ENCODE assay signal across 23 cellular contexts in genomic region chr3:14194865-14195264, GRCh38. TPM values are rescaled to one million over a fixed set of nuclear protein-coding genes. Genes with fewer than 3 reads are reported as not detected.
DNase-seq lines count a peak whose midpoint lies in the region; ATAC-seq, FAIRE-seq and TF ChIP-seq lines count a peak whose summit lies in the region.
"Had no signal": no experiment of that assay in that cellular context is flagged by ENCODE, and none has a peak within 500 bp of the region (broad histone marks: within the 10 kb centered on the region; RNA-seq: fewer than 3 reads in every experiment).

No MANE protein-coding gene starts in this region.

- RAD21 ChIA-PET in GM12878 (lab: Charles Lee; ENCODE audit: unreplicated experiment), result no interaction called here

- 90% methylated on average over 4 of the region's 4 CpGs for WGBS in GM12878 (ENCODE audit: insufficient coverage, insufficient replicate concordance, low lambda C conversion rate, missing lambda C conversion rate)
- WGBS in esophagus muscularis mucosa, result 98% methylated on average over 4 of the region's 4 CpGs

- ATAC-seq in GM12878 (no peak), memory B cell (ENCODE audit: low read depth) (peak; percentile 67), HG03139 (IDR thresholded peaks at IDR 0.05; ENCODE audit: unreplicated experiment) (no peak)
- ATAC-seq: CD8-positive, alpha-beta T cell had no signal

- H3K36me3 Mint-ChIP-seq in activated naive CD4-positive, alpha-beta T cell treated with anti-CD3 and anti-CD28 coated beads, Interleukin-2, amount 50 U/mL, for 24 hours, result peaks cover 18% of the 10 kb centered on the region
- peaks cover 38% of the 10 kb centered on the region for H3K36me3 Mint-ChIP-seq in activated naive CD4-positive, alpha-beta T cell treated with anti-CD3 and anti-CD28 coated beads, Interleukin-2, amount 10 ng/mL, durations not matched to agents 7 days and 5 days
- peaks cover 33% of the 10 kb centered on the region for H3K36me3 Mint-ChIP-seq in memory B cell

- TF ChIP-seq CTCF in GM12878 (IDR thresholded peaks at IDR 0.05 in 2 of 3, conservative IDR thresholded peaks at IDR 0.05 in 1 of 3; ENCODE audit: control insufficient read depth in 2 of 3, extremely low read depth in 1 of 3, insufficient read depth in 1 of 3, low read depth in 3 of 3, low read length in 3 of 3) (no peak), esophagus muscularis mucosa (IDR thresholded peaks at IDR 0.05) (no peak)

- intact Hi-C loops in GM12878 (cut with micrococcal nuclease; ENCODE audit: unreplicated experiment) (no loop called here), esophagus muscularis mucosa (cut with DNase I) (no loop called here)

- H3K4me2 ChIP-seq in GM12878 (ENCODE audit: control insufficient read depth, insufficient read depth), result no peak overlapping the region
- H3K4me2 ChIP-seq: BLaER1 had no signal

- TF ChIP-seq POLR2A in GM12878 (IDR thresholded peaks at IDR 0.05; ENCODE audit: low read depth, low read length), result no peak
- no peak for TF ChIP-seq POLR2A in esophagus muscularis mucosa (IDR thresholded peaks at IDR 0.05; ENCODE audit: low read depth)

- H3K27me3 ChIP-seq in GM12878 (replicated peaks in 1 of 2; ENCODE audit: control insufficient read depth in 2 of 2, insufficient read depth in 2 of 2, low read length in 1 of 2) (no peaks in the 10 kb centered on the region), esophagus muscularis mucosa (no peaks in the 10 kb centered on the region)
- H3K27me3 ChIP-seq: BLaER1 had no signal

- H3K36me3 ChIP-seq in GM12878 (ENCODE audit: control insufficient read depth in 2 of 2, insufficient read depth in 2 of 2, low read length in 1 of 2), result peaks cover 3 to 7% of the 10 kb centered on the region in 2 experiments; a peak in 2 of 4 replicates
- H3K36me3 ChIP-seq in esophagus muscularis mucosa, result peaks cover 8 to 44% (median 21%) of the 10 kb centered on the region in 4 donors

- H3K27me3 Mint-ChIP-seq in activated naive CD4-positive, alpha-beta T cell treated with anti-CD3 and anti-CD28 coated beads, Interleukin-2, amount 50 U/mL, for 24 hours, result no peaks in the 10 kb centered on the region
- no peaks in the 10 kb centered on the region for H3K27me3 Mint-ChIP-seq in activated naive CD4-positive, alpha-beta T cell treated with anti-CD3 and anti-CD28 coated beads, Interleukin-2, amount 10 ng/mL, durations not matched to agents 7 days and 5 days
- H3K27me3 Mint-ChIP-seq in memory B cell, result no peaks in the 10 kb centered on the region
- H3K27me3 Mint-ChIP-seq: B cell; CD4-positive, CD25-positive, alpha-beta regulatory T cell had no signal

- DNase-seq in activated naive CD4-positive, alpha-beta T cell treated with anti-CD3 and anti-CD28 coated beads, Interleukin-2, amount 10 ng/mL, durations not matched to agents 7 days and 5 days, result no peak
- DNase-seq in GM12878 (ENCODE audit: low read depth, low spot score), result no peak
- DNase-seq in memory B cell (ENCODE audit: low spot score in 2 of 2), result no peak
- no peak for DNase-seq in esophagus muscularis mucosa (ENCODE audit: extremely low spot score)
- no peak for DNase-seq in central memory CD4-positive, alpha-beta T cell
- no peak for DNase-seq in substantia nigra (lab: John Stamatoyannopoulos, UW)
- DNase-seq: Caco-2; CD4-positive, CD25-positive, alpha-beta regulatory T cell; CD8-positive, alpha-beta T cell; DMS153; DND-41; GM23248; H7; HCEC 1CT had no signal

- H3K4me1 Mint-ChIP-seq in activated naive CD4-positive, alpha-beta T cell treated with anti-CD3 and anti-CD28 coated beads, Interleukin-2, amount 50 U/mL, for 24 hours, result peaks cover 38% of the 10 kb centered on the region
- H3K4me1 Mint-ChIP-seq in activated naive CD4-positive, alpha-beta T cell treated with anti-CD3 and anti-CD28 coated beads, Interleukin-2, amount 10 ng/mL, durations not matched to agents 7 days and 5 days, result peaks cover 8% of the 10 kb centered on the region
- H3K4me1 Mint-ChIP-seq in memory B cell, result peaks cover 19% of the 10 kb centered on the region

- H3K9me3 Mint-ChIP-seq in activated naive CD4-positive, alpha-beta T cell treated with anti-CD3 and anti-CD28 coated beads, Interleukin-2, amount 50 U/mL, for 24 hours, result no peaks in the 10 kb centered on the region
- H3K9me3 Mint-ChIP-seq in activated naive CD4-positive, alpha-beta T cell treated with anti-CD3 and anti-CD28 coated beads, Interleukin-2, amount 10 ng/mL, durations not matched to agents 7 days and 5 days, result no peaks in the 10 kb centered on the region
- no peaks in the 10 kb centered on the region for H3K9me3 Mint-ChIP-seq in memory B cell

- in situ Hi-C loops in GM12878 (cut with MboI), result no loop called here

- no peak overlapping the region for H3K27ac ChIP-seq in GM12878 (ENCODE audit: control insufficient read depth, insufficient read depth)
- H3K27ac ChIP-seq in esophagus muscularis mucosa (replicated peaks in 1 of 4), result no peak overlapping the region
- H3K27ac ChIP-seq in substantia nigra (ENCODE audit: low read depth, low read length, poor library complexity, severe bottlenecking), result no peak overlapping the region
- H3K27ac ChIP-seq: 22Rv1, BLaER1, C4-2B, GM23248 had no signal

- CTCF ChIA-PET in activated naive CD4-positive, alpha-beta T cell treated with anti-CD3 and anti-CD28 coated beads, Interleukin-2, amount 10 ng/mL, durations not matched to agents 7 days and 5 days (lab: Charles Lee), result interaction anchor here (0.6 to 1.2 kb wide), 2 partner anchors 9 to 11 kb away, joined by 4 to 7 read pairs; no protein-coding TSS in a partner anchor
- CTCF ChIA-PET in GM12878 (lab: Yijun Ruan, JAX), result interaction anchor here (1.5 kb wide), 1 partner anchor 9 kb away, joined by 9 read pairs; no protein-coding TSS in a partner anchor

- H3K4me3 Mint-ChIP-seq in activated naive CD4-positive, alpha-beta T cell treated with anti-CD3 and anti-CD28 coated beads, Interleukin-2, amount 50 U/mL, for 24 hours, result no peak overlapping the region
- no peak overlapping the region for H3K4me3 Mint-ChIP-seq in activated naive CD4-positive, alpha-beta T cell treated with anti-CD3 and anti-CD28 coated beads, Interleukin-2, amount 10 ng/mL, durations not matched to agents 7 days and 5 days
- H3K4me3 Mint-ChIP-seq in memory B cell, result no peak overlapping the region
- H3K4me3 Mint-ChIP-seq: B cell; CD4-positive, CD25-positive, alpha-beta regulatory T cell; CD8-positive, alpha-beta T cell had no signal

- no peak for TF ChIP-seq RAD21 in GM12878 (IDR thresholded peaks at IDR 0.05; ENCODE audit: insufficient read depth, low read depth, low read length)

- no peak overlapping the region for H2AFZ ChIP-seq in GM12878 (ENCODE audit: control insufficient read depth, low read depth, low read length)
- H2AFZ ChIP-seq: GM23248 had no signal

- H3K27ac Mint-ChIP-seq in activated naive CD4-positive, alpha-beta T cell treated with anti-CD3 and anti-CD28 coated beads, Interleukin-2, amount 50 U/mL, for 24 hours, result peak overlapping the region; percentile 12
- no peak overlapping the region for H3K27ac Mint-ChIP-seq in activated naive CD4-positive, alpha-beta T cell treated with anti-CD3 and anti-CD28 coated beads, Interleukin-2, amount 10 ng/mL, durations not matched to agents 7 days and 5 days
- no peak overlapping the region for H3K27ac Mint-ChIP-seq in memory B cell
- H3K27ac Mint-ChIP-seq: B cell; CD4-positive, CD25-positive, alpha-beta regulatory T cell; CD8-positive, alpha-beta T cell had no signal

- FAIRE-seq in GM12878 (lab: Jason Lieb, UNC), result no peak
- FAIRE-seq: A204.1, G401.6, H1 had no signal

- peaks cover 2% of the 10 kb centered on the region for H3K79me2 ChIP-seq in GM12878 (ENCODE audit: control insufficient read depth, insufficient read depth, low read length)

- SMC1A ChIA-PET in GM12878 (lab: Charles Lee; ENCODE audit: uncharacterized antibody, unreplicated experiment), result interaction anchor here (0.6 kb wide), 1 partner anchor 16 kb away, joined by 4 read pairs; no protein-coding TSS in a partner anchor

- H3K4me1 ChIP-seq in GM12878 (ENCODE audit: control insufficient read depth, insufficient read depth, low read length) (no peaks in the 10 kb centered on the region), esophagus muscularis mucosa (no peaks in the 10 kb centered on the region)
- H3K4me1 ChIP-seq: BLaER1, Caco-2 had no signal

- H3K9me3 ChIP-seq in GM12878 (replicated peaks; ENCODE audit: control insufficient read depth, insufficient read depth, low read length) (no peaks in the 10 kb centered on the region), esophagus muscularis mucosa (no peaks in the 10 kb centered on the region)
- H3K9me3 ChIP-seq: Caco-2 had no signal

- H3K4me3 ChIP-seq in GM12878 (no peak overlapping the region), esophagus muscularis mucosa (no peak overlapping the region)
- H3K4me3 ChIP-seq: BLaER1, GM23248 had no signal

- no TSS peak for BruUV-seq in GM12878 (replicated peaks; lab: Mats Ljungman, UMichigan)

- TF ChIP-seq EP300 in GM12878 (IDR thresholded peaks at IDR 0.05; ENCODE audit: borderline replicate concordance in 1 of 2, control insufficient read depth in 1 of 2, low read depth in 2 of 2, low read length in 2 of 2) (no peak), esophagus muscularis mucosa (IDR thresholded peaks at IDR 0.05) (no peak)

- H3K9ac ChIP-seq in GM12878 (ENCODE audit: control insufficient read depth, insufficient read depth, low read length), result no peak overlapping the region
- H3K9ac ChIP-seq: BLaER1, GM23248 had no signal

- no peaks in the 10 kb centered on the region for H4K20me1 ChIP-seq in GM12878 (ENCODE audit: control insufficient read depth, insufficient read depth)

- POLR2A ChIA-PET in GM12878 (lab: Charles Lee), result no interaction called here

RNA-seq across cellular contexts. Expression of gene LSM3, which starts 16.2 kb away (rescaled TPM):
- total RNA-seq in GM12878 (2013; cell fraction: nucleolus; rRNA removed), result 7.5 and 7.9 TPM in 2 replicates
- total RNA-seq in GM12878 (2014; rRNA removed) (15.5 and 17.1 TPM in 2 replicates), GM12878 (2014; rRNA removed; fragmentation: Illumina TruSeq; extraction: Trizol) (26.8 and 30.5 TPM in 2 replicates), GM12878 (2021) (16.0 and 18.3 TPM in 2 replicates), esophagus muscularis mucosa (10 to 100 TPM in 2 of 4 donors, 1 to 10 TPM in 2; 8.0 to 12.0 (median 9.6) TPM)
- polyA plus RNA-seq in GM12878 (2011; ENCODE audit: low read depth), result 10.9 TPM
- polyA plus RNA-seq in GM12878 (2011; rRNA removed) (25.2 and 44.6 TPM in 2 replicates), GM12878 (2014; fragmentation: Illumina TruSeq; extraction: Trizol) (27.8 and 33.8 TPM in 2 replicates), GM12878 (2014; fragmentation: Nextera tagmentation; extraction: Ambion mirVana) (100 to 1,000 TPM in 1 of 2 experiments, 10 to 100 TPM in 1; 98.1 to 111 TPM), GM12878 (2014; rRNA removed) (20.0 and 23.9 TPM in 2 replicates), GM12878 (2016; fragmentation: Nextera tagmentation; extraction: Ambion mirVana) (10 to 100 TPM; 79.6 to 85.3 TPM)
- 5.2 and 5.9 TPM in 2 replicates for polyA plus RNA-seq in GM12878 (2011; cell fraction: cytosol; rRNA removed)
- 5.4 and 6.0 TPM in 2 replicates for polyA plus RNA-seq in GM12878 (2011; cell fraction: nucleus; rRNA removed)
- polyA plus RNA-seq in GM12878 (2012), result 17.9 and 22.1 TPM in 2 replicates
- polyA minus RNA-seq in GM12878 (2011; rRNA and poly(A)+ RNA removed), result 2.9 and 3.2 TPM in 2 replicates
- 1.8 and 2.1 TPM in 2 replicates for polyA minus RNA-seq in GM12878 (2011; cell fraction: cytosol; rRNA and poly(A)+ RNA removed)
- polyA minus RNA-seq in GM12878 (2011; cell fraction: nucleus; rRNA and poly(A)+ RNA removed), result 2.7 and 5.9 TPM in 2 replicates

RNA-seq across cellular contexts. Expression of gene XPC, which starts 16.5 kb away (rescaled TPM):
- total RNA-seq in GM12878 (2013; cell fraction: nucleolus; rRNA removed), result 61.0 and 69.0 TPM in 2 replicates
- total RNA-seq in GM12878 (2014; rRNA removed) (30.2 and 32.9 TPM in 2 replicates), GM12878 (2014; rRNA removed; fragmentation: Illumina TruSeq; extraction: Trizol) (27.9 and 29.5 TPM in 2 replicates), GM12878 (2021) (32.9 and 35.1 TPM in 2 replicates), esophagus muscularis mucosa (10 to 100 TPM; 28.9 to 41.9 (median 37.8) TPM)
- polyA plus RNA-seq in GM12878 (2011; ENCODE audit: low read depth), result 20.3 TPM
- polyA plus RNA-seq in GM12878 (2011; rRNA removed) (19.2 and 27.7 TPM in 2 replicates), GM12878 (2014; fragmentation: Illumina TruSeq; extraction: Trizol) (31.5 and 36.3 TPM in 2 replicates), GM12878 (2014; fragmentation: Nextera tagmentation; extraction: Ambion mirVana) (1 to 10 TPM; 4.0 to 6.1 TPM), GM12878 (2014; rRNA removed) (25.8 and 28.1 TPM in 2 replicates), GM12878 (2016; fragmentation: Nextera tagmentation; extraction: Ambion mirVana) (10 to 100 TPM; 45.7 to 48.3 TPM)
- 19.1 and 21.0 TPM in 2 replicates for polyA plus RNA-seq in GM12878 (2011; cell fraction: cytosol; rRNA removed)
- 80.0 and 91.2 TPM in 2 replicates for polyA plus RNA-seq in GM12878 (2011; cell fraction: nucleus; rRNA removed)
- 23.5 and 29.0 TPM in 2 replicates for polyA plus RNA-seq in GM12878 (2012)
- polyA minus RNA-seq in GM12878 (2011; rRNA and poly(A)+ RNA removed), result 30.3 and 31.2 TPM in 2 replicates
- polyA minus RNA-seq in GM12878 (2011; cell fraction: cytosol; rRNA and poly(A)+ RNA removed), result 12.4 and 13.0 TPM in 2 replicates
- 33.9 and 45.0 TPM in 2 replicates for polyA minus RNA-seq in GM12878 (2011; cell fraction: nucleus; rRNA and poly(A)+ RNA removed)
